13 cellular contexts compared by ENCODE assay signal in genomic region chr3:16300282-16300681, GRCh38. TPM values are rescaled to one million over a fixed set of nuclear protein-coding genes. Genes with fewer than 3 reads are reported as not detected.
DNase-seq lines count a peak whose midpoint lies in the region; ATAC-seq, FAIRE-seq and TF ChIP-seq lines count a peak whose summit lies in the region.
"Had no signal": no experiment of that assay in that cellular context is flagged by ENCODE, and none has a peak within 500 bp of the region (broad histone marks: within the 10 kb centered on the region; RNA-seq: fewer than 3 reads in every experiment).

No MANE protein-coding gene starts in this region.

- POLR2A ChIA-PET in activated B cell treated with CpG ODN at 0.5 μM for 24 hours (lab: Charles Lee): interaction anchor here (1.0 to 1.1 kb wide), 3 partner anchors 8 to 211 kb away, joined by 3 to 4 read pairs (median 3); partner anchors contain the start of genes DPH3 and OXNAD1
- POLR2A ChIA-PET in naive thymus-derived CD8-positive, alpha-beta T cell (lab: Charles Lee): interaction anchor here (1.2 to 11.0 kb wide), 13 partner anchors 8 to 542 kb away, joined by 5 to 268 read pairs (median 6); partner anchors contain the start of genes DPH3, OXNAD1 and RFTN1

- no peaks in the 10 kb centered on the region for H3K9me3 Mint-ChIP-seq in activated B cell treated with CpG ODN at 0.5 μM for 24 hours
- peaks cover 0 to 4% (median 0%) of the 10 kb centered on the region in 9 donors for H3K9me3 Mint-ChIP-seq in naive thymus-derived CD8-positive, alpha-beta T cell

- no peak overlapping the region for H3K4me3 Mint-ChIP-seq in activated B cell treated with CpG ODN at 0.5 μM for 24 hours
- peak overlapping the region; percentile 84 to 100 (median 93) for H3K4me3 Mint-ChIP-seq in naive thymus-derived CD8-positive, alpha-beta T cell

- peaks cover 48% of the 10 kb centered on the region for H3K4me1 Mint-ChIP-seq in activated B cell treated with CpG ODN at 0.5 μM for 24 hours
- H3K4me1 Mint-ChIP-seq in naive thymus-derived CD8-positive, alpha-beta T cell: peaks cover 54 to 99% (median 96%) of the 10 kb centered on the region in 4 donors

- no peak for DNase-seq in GM12892 (ENCODE audit: insufficient read length)
- no peak for DNase-seq in activated B cell treated with CpG ODN at 0.5 μM for 24 hours
- peak in 2 of 10 donors; percentile 50 for DNase-seq in naive thymus-derived CD8-positive, alpha-beta T cell
- DNase-seq in mucosa of gallbladder (ENCODE audit: low spot score): no peak
- DNase-seq: activated CD4-positive, alpha-beta T cell treated with anti-CD3 and anti-CD28 coated beads, Interleukin-2, amount 50 U/mL, for 4 hours; DMS 273 treated with DMSO at 0.1 percent for 48 hours; head of caudate nucleus; NCI-H1105 treated with DMSO at 0.1 percent for 48 hours had no signal

- FAIRE-seq in GM12892 (lab: Jason Lieb, UNC): peak; percentile 78
- FAIRE-seq: colon had no signal

- ATAC-seq in HG02678 (IDR thresholded peaks at IDR 0.05; ENCODE audit: unreplicated experiment) (peak; percentile 45), activated B cell treated with CpG ODN at 0.5 μM for 24 hours (ENCODE audit: low read depth) (peak; percentile 51), SK-N-SH treated with all-trans-retinoic acid at 6 μM for 48 hours (no peak), HG03520 (IDR thresholded peaks at IDR 0.05; ENCODE audit: unreplicated experiment) (no peak), GM21737 (IDR thresholded peaks at IDR 0.05; ENCODE audit: unreplicated experiment) (no peak)
- ATAC-seq in naive thymus-derived CD8-positive, alpha-beta T cell: peak; percentile 15 to 36

- no peak for TF ChIP-seq CTCF in activated B cell treated with CpG ODN at 0.5 μM for 24 hours (IDR thresholded peaks at IDR 0.05)

- H3K36me3 Mint-ChIP-seq in activated B cell treated with CpG ODN at 0.5 μM for 24 hours (ENCODE audit: low read depth): peaks cover 71% of the 10 kb centered on the region
- H3K36me3 Mint-ChIP-seq in naive thymus-derived CD8-positive, alpha-beta T cell: peaks cover 64 to 92% (median 79%) of the 10 kb centered on the region in 3 donors

- intact Hi-C loops in activated B cell treated with CpG ODN at 0.5 μM for 24 hours (cut with micrococcal nuclease): no loop called here

- H3K27me3 Mint-ChIP-seq in activated B cell treated with CpG ODN at 0.5 μM for 24 hours: no peaks in the 10 kb centered on the region
- no peaks in the 10 kb centered on the region for H3K27me3 Mint-ChIP-seq in naive thymus-derived CD8-positive, alpha-beta T cell

- H3K27ac Mint-ChIP-seq in activated B cell treated with CpG ODN at 0.5 μM for 24 hours: no peak overlapping the region
- H3K27ac Mint-ChIP-seq in naive thymus-derived CD8-positive, alpha-beta T cell: peak overlapping the region; percentile 86 to 99 (median 96)

- TF ChIP-seq POLR2A in GM12892 (IDR thresholded peaks at IDR 0.05; ENCODE audit: low read depth, low read length): no peak

- CTCF ChIA-PET in activated B cell treated with CpG ODN at 0.5 μM for 24 hours (lab: Charles Lee): interaction anchor here (1.0 to 1.7 kb wide), 3 partner anchors 10 to 212 kb away, joined by 3 to 5 read pairs (median 5); no protein-coding TSS in a partner anchor

TF ChIP-seq in SK-N-SH treated with all-trans-retinoic acid at 6 μM for 48 hours, 23 proteins besides CTCF, POLR2A, EP300 and RAD21 (continues in another document):
- no peak for TF ChIP-seq ZNF8 (CRISPR knock-in tag; IDR thresholded peaks at IDR 0.05)
- no peak for TF ChIP-seq TSHZ2 (CRISPR knock-in tag; IDR thresholded peaks at IDR 0.05)
- no peak for TF ChIP-seq ZFP30 (CRISPR knock-in tag; IDR thresholded peaks at IDR 0.05)
- no peak for TF ChIP-seq TCF4 (CRISPR knock-in tag; IDR thresholded peaks at IDR 0.05; ENCODE audit: borderline replicate concordance)
- no peak for TF ChIP-seq ZFP3 (CRISPR knock-in tag; IDR thresholded peaks at IDR 0.05)
- no peak for TF ChIP-seq ZNF565 (CRISPR knock-in tag; conservative IDR thresholded peaks at IDR 0.05; ENCODE audit: low read depth)
- TF ChIP-seq BACH2 (CRISPR knock-in tag; IDR thresholded peaks at IDR 0.05; ENCODE audit: borderline replicate concordance): no peak
- TF ChIP-seq CSDC2 (CRISPR knock-in tag; IDR thresholded peaks at IDR 0.05): no peak
- TF ChIP-seq OSR1 (CRISPR knock-in tag; IDR thresholded peaks at IDR 0.05): no peak
- TF ChIP-seq ESRRG (CRISPR knock-in tag; IDR thresholded peaks at IDR 0.05): no peak
- no peak for TF ChIP-seq RARB (CRISPR knock-in tag; IDR thresholded peaks at IDR 0.05)
- TF ChIP-seq TOX (CRISPR knock-in tag; IDR thresholded peaks at IDR 0.05; ENCODE audit: borderline replicate concordance): no peak
- TF ChIP-seq PATZ1 (CRISPR knock-in tag; IDR thresholded peaks at IDR 0.05; ENCODE audit: borderline replicate concordance): no peak
- no peak for TF ChIP-seq GLIS3 (CRISPR knock-in tag; IDR thresholded peaks at IDR 0.05)
- TF ChIP-seq ISL1 (CRISPR knock-in tag; IDR thresholded peaks at IDR 0.05): no peak
- no peak for TF ChIP-seq POU6F1 (CRISPR knock-in tag; IDR thresholded peaks at IDR 0.05; ENCODE audit: borderline replicate concordance, low read depth)

RNA-seq across cellular contexts. Expression of gene OXNAD1, which starts 35.3 kb away (rescaled TPM):
- polyA plus RNA-seq in GM12892 (2012; ENCODE audit: missing spikeins): 14.0 TPM
- total RNA-seq in activated B cell treated with CpG ODN at 0.5 μM for 24 hours (5.5 and 8.7 TPM in 2 replicates), mucosa of gallbladder (15.3 TPM)
- total RNA-seq in naive thymus-derived CD8-positive, alpha-beta T cell: 100 to 1,000 TPM; 128 to 132 TPM
- polyA plus RNA-seq in naive thymus-derived CD8-positive, alpha-beta T cell: 100 to 1,000 TPM; 106 to 190 (median 168) TPM

RNA-seq across cellular contexts. Expression of gene DPH3, which starts 35.5 kb away (rescaled TPM):
- polyA plus RNA-seq in GM12892 (2012; ENCODE audit: missing spikeins): 18.1 TPM
- 13.4 and 14.7 TPM in 2 replicates for total RNA-seq in activated B cell treated with CpG ODN at 0.5 μM for 24 hours
- total RNA-seq in naive thymus-derived CD8-positive, alpha-beta T cell: 10 to 100 TPM; 16.6 to 17.2 TPM
- 10 to 100 TPM; 16.7 to 20.9 (median 18.6) TPM for polyA plus RNA-seq in naive thymus-derived CD8-positive, alpha-beta T cell
- 17.3 TPM for total RNA-seq in mucosa of gallbladder

Comparison
In these comparisons a context has a peak if more than half of its experiments do, and no peak if none do; other contexts are left out.
1. ATAC-seq: peak in HG02678 (single experiment), activated B cell treated with CpG ODN at 0.5 μM for 24 hours (single experiment) and naive thymus-derived CD8-positive, alpha-beta T cell (2 of 2); none in SK-N-SH treated with all-trans-retinoic acid at 6 μM for 48 hours (single experiment), HG03520 (single experiment) and GM21737 (single experiment).